In genomic region chr1:40684669-40685068, GRCh38 we compare ENCODE assay signal across 1 cellular context.
TF ChIP-seq lines count a peak whose summit lies in the region.

No MANE protein-coding gene starts in this region.

TF ChIP-seq in K562, 482 proteins besides CTCF, POLR2A, EP300 and RAD21:
- TF ChIP-seq MTF1 (CRISPR knock-in tag; IDR thresholded peaks at IDR 0.05; ENCODE audit: borderline replicate concordance) (no peak), TAL1 (IDR thresholded peaks at IDR 0.05) (no peak), ARNT (IDR thresholded peaks at IDR 0.05) (no peak), POLR2B (IDR thresholded peaks at IDR 0.05; ENCODE audit: low read depth, partially characterized antibody) (peak; percentile 29), SUPT5H (IDR thresholded peaks at IDR 0.05) (no peak), ELF1 (tag; IDR thresholded peaks at IDR 0.05) (no peak), BCLAF1 (IDR thresholded peaks at IDR 0.05; ENCODE audit: borderline replicate concordance in 1 of 2, control insufficient read depth in 1 of 2, low read depth in 2 of 2, low read length in 1 of 2) (no peak), HCFC1 (IDR thresholded peaks at IDR 0.05; ENCODE audit: low read depth, low read length) (no peak), POLR2AphosphoS2 (IDR thresholded peaks at IDR 0.05; ENCODE audit: low read length) (peak; percentile 84; the same call in 1 of the 2 replicates), TEAD4 (IDR thresholded peaks at IDR 0.05; ENCODE audit: low read length) (no peak), TEAD4 (CRISPR knock-in tag; IDR thresholded peaks at IDR 0.05; ENCODE audit: borderline replicate concordance) (no peak)
TF ChIP-seq in K562: peak in this region for 2.
